ENCODE assay signal across 39 cellular contexts in the genomic region with DNA sequence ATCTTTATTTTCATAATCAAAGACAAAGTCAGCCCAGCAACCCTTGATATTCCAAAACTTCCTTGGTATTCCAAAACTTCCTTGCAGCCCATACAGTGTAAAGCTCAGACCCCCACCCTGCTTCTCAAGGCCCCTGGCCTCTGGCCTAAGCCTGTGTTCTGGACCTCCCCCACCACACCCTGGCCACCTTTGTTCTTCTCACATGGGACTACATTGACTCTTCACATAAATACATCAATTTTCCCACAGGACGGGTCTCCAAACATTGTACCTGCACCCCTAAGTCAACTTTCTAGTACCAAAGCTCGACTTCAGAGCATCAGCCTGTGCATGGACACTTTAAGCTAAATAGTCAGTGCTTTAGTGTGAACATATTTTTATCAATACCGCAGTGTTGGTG. TPM values are rescaled to one million over a fixed set of nuclear protein-coding genes. Genes with fewer than 3 reads are reported as not detected.
"Had no signal": no experiment of that assay in that cellular context is flagged by ENCODE, and none has a peak within 500 bp of the region (broad histone marks: within the 10 kb centered on the region; RNA-seq: fewer than 3 reads in every experiment).

No MANE protein-coding gene starts in this region.

- H3K9me3 ChIP-seq: adrenal gland had no signal

- DNase-seq: activated effector memory CD4-positive, alpha-beta T cell treated with anti-CD3 and anti-CD28 coated beads, Interleukin-2, amount 50 U/mL, for 16 hours; activated effector memory CD4-positive, alpha-beta T cell treated with Interleukin-2 at 50 U/mL for 16 hours; activated gamma-delta T cell; activated gamma-delta T cell treated with Interleukin-2 at 50 U/mL for 16 hours; activated naive CD4-positive, alpha-beta T cell; activated naive CD4-positive, alpha-beta T cell treated with anti-CD3 and anti-CD28 coated beads for 36 hours; activated naive CD4-positive, alpha-beta T cell treated with anti-CD3 and anti-CD28 coated beads, Interleukin-2, amount 10 ng/mL, durations not matched to agents 7 days and 5 days; activated naive CD4-positive, alpha-beta T cell treated with anti-CD3 and anti-CD28 coated beads, Interleukin-2, amount 50 U/mL, for 16 hours; activated naive CD4-positive, alpha-beta T cell treated with Interleukin-2 at 50 U/mL for 16 hours; activated naive CD8-positive, alpha-beta T cell treated with anti-CD3 and anti-CD28 coated beads for 36 hours; activated naive CD8-positive, alpha-beta T cell treated with anti-CD3 and anti-CD28 coated beads, Interleukin-2, amount 10 ng/mL, durations not matched to agents 7 days and 5 days; activated naive CD8-positive, alpha-beta T cell treated with anti-CD3 and anti-CD28 coated beads, Interleukin-2, amount 50 U/mL, for 24 hours; activated T-cell treated with anti-CD3 and anti-CD28 coated beads, Interleukin-2, amount 50 U/mL, for 1 hour; activated T-cell treated with anti-CD3 and anti-CD28 coated beads, Interleukin-2, amount 50 U/mL, for 24 hours; activated T-cell treated with anti-CD3 and anti-CD28 coated beads, Interleukin-2, amount 50 U/mL, for 4 hours; activated T-cell treated with anti-CD3 and anti-CD28 coated beads, Interleukin-2, amount 50 U/mL, for 48 hours; activated T-cell treated with anti-CD3 and anti-CD28 coated beads, Interleukin-2, amount 50 U/mL, for 72 hours; adrenal gland; amniotic stem cell; amygdala; anterior cingulate cortex; body of pancreas; brain microvascular endothelial cell; caudate nucleus; central memory CD4-positive, alpha-beta T cell; cerebellar nuclear complex had no signal

- H3K27me3 ChIP-seq: adrenal gland, ascending aorta, body of pancreas, brain microvascular endothelial cell, cardiac muscle cell had no signal

- H3K36me3 ChIP-seq: adrenal gland, ascending aorta, brain microvascular endothelial cell, breast epithelium, cardiac muscle cell had no signal

- H3K27ac ChIP-seq: adrenal gland, ascending aorta, body of pancreas, brain microvascular endothelial cell, breast epithelium, cardiac muscle cell had no signal

- H3K4me3 ChIP-seq: adrenal gland, ascending aorta, body of pancreas, breast epithelium, cardiac muscle cell had no signal

- H3K4me1 ChIP-seq: adrenal gland, ascending aorta, breast epithelium had no signal

RNA-seq across cellular contexts. Expression of gene DRGX, which starts 40.7 kb away (rescaled TPM):
- total RNA-seq: activated naive CD4-positive, alpha-beta T cell treated with anti-CD3 and anti-CD28 coated beads for 36 hours; activated naive CD4-positive, alpha-beta T cell treated with anti-CD3 and anti-CD28 coated beads, Interleukin-2, amount 50 U/mL, for 72 hours; activated naive CD8-positive, alpha-beta T cell treated with anti-CD3 and anti-CD28 coated beads for 36 hours; activated naive CD8-positive, alpha-beta T cell treated with anti-CD3 and anti-CD28 coated beads, Interleukin-2, amount 10 ng/mL, durations not matched to agents 7 days and 5 days; activated T-cell treated with anti-CD3 and anti-CD28 coated beads, Interleukin-2, amount 50 U/mL, for 4 hours; activated T-cell treated with anti-CD3 and anti-CD28 coated beads, Interleukin-2, amount 50 U/mL, for 72 hours; activated T-helper 1 cell treated with anti-CD3 and anti-CD28 coated beads, Interleukin-12 subunit alpha, Interleukin-12 subunit beta, Interleukin-2, Interleukin-4 antibody, amounts not matched to agents 30 ng/mL and 10 ng/mL and 1 ng/mL, durations not matched to agents 14 hours and 24 hours and 36 hours; activated T-helper 17 cell treated with anti-CD3 and anti-CD28 coated beads, Interleukin-2, amount 50 U/mL, for 72 hours; activated T-helper 2 cell treated with anti-CD3 and anti-CD28 coated beads, Interferon-gamma antibody, Interleukin-2, Interleukin-4, amounts not matched to agents 10 μg/mL and 5 μg/mL and 100 μg/mL, durations not matched to agents 14 hours and 24 hours and 36 hours; aorta; ascending aorta; astrocyte; body of pancreas; breast epithelium; bronchial epithelial cell; cardiac muscle cell; cardiac septum; cerebellum had no signal
- polyA plus RNA-seq: adipose tissue, aorta, cardiac muscle cell had no signal

RNA-seq across cellular contexts. Expression of gene C10orf71, which starts 56.3 kb away (rescaled TPM):
- total RNA-seq: activated naive CD4-positive, alpha-beta T cell treated with anti-CD3 and anti-CD28 coated beads for 36 hours; activated naive CD4-positive, alpha-beta T cell treated with anti-CD3 and anti-CD28 coated beads, Interleukin-2, amount 50 U/mL, for 72 hours; activated naive CD8-positive, alpha-beta T cell treated with anti-CD3 and anti-CD28 coated beads for 36 hours; activated naive CD8-positive, alpha-beta T cell treated with anti-CD3 and anti-CD28 coated beads, Interleukin-2, amount 10 ng/mL, durations not matched to agents 7 days and 5 days; activated T-cell treated with anti-CD3 and anti-CD28 coated beads, Interleukin-2, amount 50 U/mL, for 4 hours; activated T-cell treated with anti-CD3 and anti-CD28 coated beads, Interleukin-2, amount 50 U/mL, for 72 hours; activated T-helper 1 cell treated with anti-CD3 and anti-CD28 coated beads, Interleukin-12 subunit alpha, Interleukin-12 subunit beta, Interleukin-2, Interleukin-4 antibody, amounts not matched to agents 30 ng/mL and 10 ng/mL and 1 ng/mL, durations not matched to agents 14 hours and 24 hours and 36 hours; activated T-helper 17 cell treated with anti-CD3 and anti-CD28 coated beads, Interleukin-2, amount 50 U/mL, for 72 hours; activated T-helper 2 cell treated with anti-CD3 and anti-CD28 coated beads, Interferon-gamma antibody, Interleukin-2, Interleukin-4, amounts not matched to agents 10 μg/mL and 5 μg/mL and 100 μg/mL, durations not matched to agents 14 hours and 24 hours and 36 hours; ascending aorta; astrocyte; breast epithelium; bronchial epithelial cell; cerebellum had no signal
